In genomic region chr9:136093995-136094881, GRCh38 we compare ENCODE assay signal across 8 cellular contexts. TPM values are rescaled to one million over a fixed set of nuclear protein-coding genes. Genes with fewer than 3 reads are reported as not detected.
DNase-seq lines count a peak whose midpoint lies in the region; ATAC-seq and TF ChIP-seq lines count a peak whose summit lies in the region.

No MANE protein-coding gene starts in this region.

- H4K20me1 ChIP-seq in HCT116 (ENCODE audit: insufficient read depth) = no peaks in the 10 kb centered on the region

- peaks cover 7% of the 10 kb centered on the region for H3K4me1 Mint-ChIP-seq in T-helper 2 cell treated with Interferon-gamma antibody and Interleukin-4, amounts not matched to agents 5 μg/mL and 100 μg/mL, for 36 hours (ENCODE audit: low read depth)

- BruUV-seq in HCT116 (replicated peaks; lab: Mats Ljungman, UMichigan) = no TSS peak

- peaks cover 20% of the 10 kb centered on the region for H3K27me3 Mint-ChIP-seq in T-helper 2 cell treated with Interferon-gamma antibody and Interleukin-4, amounts not matched to agents 5 μg/mL and 100 μg/mL, for 36 hours (ENCODE audit: low read depth)

- H3K9me3 Mint-ChIP-seq in T-helper 2 cell treated with Interferon-gamma antibody and Interleukin-4, amounts not matched to agents 5 μg/mL and 100 μg/mL, for 36 hours = no peaks in the 10 kb centered on the region

- DNase-seq in HCT116 (ENCODE audit: low read depth, low spot score) (peak; percentile 32), body of pancreas (peak; percentile 75 to 82 (median 80)), COR-L47 (lab: John Stamatoyannopoulos, UW) (no peak)
- no peak for DNase-seq in T-helper 2 cell treated with Interferon-gamma antibody and Interleukin-4, amounts not matched to agents 5 μg/mL and 100 μg/mL, for 36 hours (ENCODE audit: low spot score)

- H3K27ac ChIP-seq in HCT116 (ENCODE audit: low read depth, low read length) (peak overlapping the region; percentile 97), body of pancreas (peak overlapping the region; percentile 52 to 93 (median 86))

- H3K4me3 ChIP-seq in HCT116 (replicated peaks in 1 of 2; ENCODE audit: low read depth in 1 of 2, low read length in 2 of 2) = peak overlapping the region; percentile 78 to 88
- H3K4me3 ChIP-seq in body of pancreas = peak overlapping the region; percentile 74 to 85
- peak overlapping the region; percentile 46 for H3K4me3 ChIP-seq in iPS-15b (ENCODE audit: low read depth, low read length)
- H3K4me3 ChIP-seq in skeletal muscle satellite cell (ENCODE audit: low read length) = peak overlapping the region; percentile 80

- H3K36me3 ChIP-seq in HCT116 (ENCODE audit: control insufficient read depth in 1 of 2, insufficient read depth in 2 of 2, low read length in 2 of 2) (0 out of 4 replicates have a peak, but pooled peaks cover 0 to 7% of the 10 kb centered on the region in 2 experiments), body of pancreas (replicated peaks in 1 of 2; ENCODE audit: insufficient read depth in 1 of 2, low read depth in 2 of 2) (no peaks in the 10 kb centered on the region), iPS-15b (ENCODE audit: control insufficient read depth, insufficient read depth, low read length) (no peaks in the 10 kb centered on the region), skeletal muscle satellite cell (ENCODE audit: insufficient read depth, low read length) (peaks cover 6% of the 10 kb centered on the region)

- peaks cover 54% of the 10 kb centered on the region for H3K79me2 ChIP-seq in HCT116 (ENCODE audit: insufficient read depth, low read length)

- intact Hi-C loops in HCT116 (cut with micrococcal nuclease) (no loop called here), body of pancreas (cut with DNase I) (loop anchor here (5.0 kb wide), 1 partner anchor 37 kb away; no protein-coding TSS in a partner anchor)

- TF ChIP-seq POLR2A in HCT116 (IDR thresholded peaks at IDR 0.05; ENCODE audit: borderline replicate concordance, extremely low read depth, insufficient read depth, insufficient read length) = no peak
- TF ChIP-seq POLR2A in body of pancreas (IDR thresholded peaks at IDR 0.05) = peak; percentile 24 to 59 (median 52)

- no peaks in the 10 kb centered on the region for H3K36me3 Mint-ChIP-seq in T-helper 2 cell treated with Interferon-gamma antibody and Interleukin-4, amounts not matched to agents 5 μg/mL and 100 μg/mL, for 36 hours (ENCODE audit: low read depth)

- RAD21 ChIA-PET in HCT116 (lab: Charles Lee; ENCODE audit: low non-redundant PET in 1 of 2, low total read pairs in 2 of 2, uncharacterized antibody in 2 of 2, unreplicated experiment in 2 of 2) = interaction anchor here in 1 of 2 experiments (0.6 to 1.5 kb wide), 2 partner anchors 24 to 187 kb away, joined by 4 to 6 read pairs; partner anchors contain the start of gene CAMSAP1

- CTCF ChIA-PET in HCT116 (lab: Charles Lee) = interaction anchor here (1.1 to 1.6 kb wide), 2 partner anchors 25 to 44 kb away, joined by 4 to 5 read pairs; no protein-coding TSS in a partner anchor

- H3K9ac ChIP-seq in HCT116 (ENCODE audit: low read length) (peak overlapping the region; percentile 84), iPS-15b (ENCODE audit: low read depth, low read length) (peak overlapping the region; percentile 60), skeletal muscle satellite cell (ENCODE audit: low read depth, low read length) (peak overlapping the region; percentile 89)

- H3K9me3 ChIP-seq in HCT116 (ENCODE audit: control insufficient read depth in 1 of 2, insufficient read depth in 1 of 2, low read depth in 1 of 2, low read length in 2 of 2) (no peaks in the 10 kb centered on the region), body of pancreas (no peaks in the 10 kb centered on the region), iPS-15b (ENCODE audit: control insufficient read depth, insufficient read depth, low read length) (no peaks in the 10 kb centered on the region), skeletal muscle satellite cell (replicated peaks; ENCODE audit: low read length) (no peaks in the 10 kb centered on the region)

- WGBS in body of pancreas, 2 donors = 1 to 11% methylated on average over 17 to 60 of the region's 74 CpGs

- no peaks in the 10 kb centered on the region for H3K9me2 ChIP-seq in HCT116 (ENCODE audit: insufficient read depth)

- peak; percentile 66 for ATAC-seq in HCT116
- ATAC-seq in body of pancreas = peak; percentile 68
- ATAC-seq in GM21447 (IDR thresholded peaks at IDR 0.05; ENCODE audit: unreplicated experiment) = no peak
- ATAC-seq in HG03521 (IDR thresholded peaks at IDR 0.05; ENCODE audit: unreplicated experiment) = no peak

- H3K4me2 ChIP-seq in HCT116 (ENCODE audit: low read length) (peak overlapping the region; percentile 99), skeletal muscle satellite cell (ENCODE audit: low read length) (peak overlapping the region; percentile 99)

- H3K4me3 Mint-ChIP-seq in T-helper 2 cell treated with Interferon-gamma antibody and Interleukin-4, amounts not matched to agents 5 μg/mL and 100 μg/mL, for 36 hours = peak overlapping the region; percentile 66

- POLR2A ChIA-PET in HCT116 (lab: Charles Lee) = interaction anchor here (1.3 kb wide), 1 partner anchor 15 kb away, joined by 7 read pairs; no protein-coding TSS in a partner anchor

- H3K27ac Mint-ChIP-seq in T-helper 2 cell treated with Interferon-gamma antibody and Interleukin-4, amounts not matched to agents 5 μg/mL and 100 μg/mL, for 36 hours = no peak overlapping the region

- H3K27me3 ChIP-seq in HCT116 (ENCODE audit: insufficient read depth, low read length) (no peaks in the 10 kb centered on the region), body of pancreas (no peaks in the 10 kb centered on the region), iPS-15b (ENCODE audit: control insufficient read depth, insufficient read depth, low read length) (peaks cover 18% of the 10 kb centered on the region), skeletal muscle satellite cell (ENCODE audit: control insufficient read depth, insufficient read depth, low read length) (peaks cover 4% of the 10 kb centered on the region)

- TF ChIP-seq CTCF in HCT116 (IDR thresholded peaks at IDR 0.05 in 2 of 3, conservative IDR thresholded peaks at IDR 0.05 in 1 of 3; ENCODE audit: borderline replicate concordance in 1 of 3, insufficient read depth in 1 of 3, low read depth in 2 of 3, low read length in 2 of 3) (no peak), body of pancreas (IDR thresholded peaks at IDR 0.05) (no peak)

- no peak for TF ChIP-seq RAD21 in HCT116 (IDR thresholded peaks at IDR 0.05; ENCODE audit: low read depth)

- H2AFZ ChIP-seq in HCT116 (ENCODE audit: low read depth, low read length, poor library complexity, severe bottlenecking) = no peak overlapping the region

- H3K4me1 ChIP-seq in HCT116 (ENCODE audit: control insufficient read depth in 1 of 2, insufficient read depth in 2 of 2, low read length in 2 of 2) = peaks cover 34 to 54% of the 10 kb centered on the region in 2 experiments
- H3K4me1 ChIP-seq in body of pancreas = peaks cover 62% of the 10 kb centered on the region
- H3K4me1 ChIP-seq in iPS-15b (ENCODE audit: control insufficient read depth, insufficient read depth, low read length) = no peaks in the 10 kb centered on the region
- peaks cover 37% of the 10 kb centered on the region for H3K4me1 ChIP-seq in skeletal muscle satellite cell (ENCODE audit: control insufficient read depth, insufficient read depth, low read length)

TF ChIP-seq in HCT116, 20 proteins besides CTCF, POLR2A, EP300 and RAD21:
- TF ChIP-seq YY1 (IDR thresholded peaks at IDR 0.05; ENCODE audit: extremely low read depth, insufficient replicate concordance, low read depth, low read length) (no peak), EZH2phosphoT487 (IDR thresholded peaks at IDR 0.05; ENCODE audit: borderline replicate concordance) (no peak), ZFX (IDR thresholded peaks at IDR 0.05) (peak; percentile 88), SP1 (IDR thresholded peaks at IDR 0.05; ENCODE audit: low read depth) (no peak), POLR2AphosphoS5 (IDR thresholded peaks at IDR 0.05; ENCODE audit: low read depth, low read length) (peak; percentile 40; the same call in 1 of the 2 replicates), MAX (IDR thresholded peaks at IDR 0.05) (no peak), TCF7L2 (IDR thresholded peaks at IDR 0.05; ENCODE audit: borderline replicate concordance, extremely low read depth, insufficient read depth, insufficient read length) (no peak)

RNA-seq across cellular contexts. Expression of gene NACC2, which starts 0.9 kb away (rescaled TPM):
- 27.8 TPM for total RNA-seq in HCT116 (2021; ENCODE audit: unreplicated experiment)
- 11.2 and 11.3 TPM in 2 replicates for polyA plus RNA-seq in HCT116 (2012)
- total RNA-seq in body of pancreas = 10 to 100 TPM; 16.6 to 21.1 TPM
- 19.9 and 20.0 TPM in 2 replicates for total RNA-seq in skeletal muscle satellite cell (2012; rRNA removed)

RNA-seq across cellular contexts. Expression of gene TMEM250, which starts 24.4 kb away (rescaled TPM):
- total RNA-seq in HCT116 (2021; ENCODE audit: unreplicated experiment) (37.5 TPM), body of pancreas (10 to 100 TPM; 21.3 to 47.1 TPM)
- polyA plus RNA-seq in HCT116 (2012) = 22.1 and 22.3 TPM in 2 replicates
- 39.0 and 51.5 TPM in 2 replicates for total RNA-seq in skeletal muscle satellite cell (2012; rRNA removed)

Comparison
In these comparisons a context has a peak if more than half of its experiments do, and no peak if none do; other contexts are left out.
1. ATAC-seq: peak in HCT116 (single experiment) and body of pancreas (single experiment); none in GM21447 (single experiment) and HG03521 (single experiment).
2. DNase-seq: peak in HCT116 (single experiment) and body of pancreas (4 of 4); none in T-helper 2 cell treated with Interferon-gamma antibody and Interleukin-4, amounts not matched to agents 5 μg/mL and 100 μg/mL, for 36 hours (single experiment) and COR-L47 (single experiment).
3. Peak in every context shown above with its lines, with median percentiles within 50 percentile points of each other: H3K4me3 ChIP-seq and H3K9ac ChIP-seq.